Comparison of ENCODE assay signal across 1 cellular context in the genomic region with DNA sequence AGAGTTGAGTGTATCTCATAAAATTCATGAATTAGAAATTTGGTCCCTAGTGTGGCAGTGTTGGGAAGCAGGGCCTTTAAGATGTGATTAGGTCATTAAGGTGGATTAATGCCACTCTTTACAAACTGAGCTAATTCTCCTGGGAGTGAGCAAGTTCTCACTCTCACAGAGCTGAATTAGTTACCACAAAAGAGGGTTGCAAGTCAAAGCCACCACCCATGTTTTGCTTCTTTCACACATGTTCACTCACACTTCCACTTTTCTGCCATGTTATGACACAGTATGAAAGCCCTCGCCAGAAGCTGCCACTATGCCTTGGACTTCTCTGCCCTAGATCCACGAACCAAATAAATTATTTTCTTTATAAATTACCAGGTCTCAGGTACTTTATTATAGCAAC.
TF ChIP-seq lines count a peak whose summit lies in the region.

No MANE protein-coding gene starts in this region.

TF ChIP-seq in GM12878, 131 proteins besides CTCF, POLR2A, EP300 and RAD21 (continued from another document):
- TF ChIP-seq, protein P1, sequence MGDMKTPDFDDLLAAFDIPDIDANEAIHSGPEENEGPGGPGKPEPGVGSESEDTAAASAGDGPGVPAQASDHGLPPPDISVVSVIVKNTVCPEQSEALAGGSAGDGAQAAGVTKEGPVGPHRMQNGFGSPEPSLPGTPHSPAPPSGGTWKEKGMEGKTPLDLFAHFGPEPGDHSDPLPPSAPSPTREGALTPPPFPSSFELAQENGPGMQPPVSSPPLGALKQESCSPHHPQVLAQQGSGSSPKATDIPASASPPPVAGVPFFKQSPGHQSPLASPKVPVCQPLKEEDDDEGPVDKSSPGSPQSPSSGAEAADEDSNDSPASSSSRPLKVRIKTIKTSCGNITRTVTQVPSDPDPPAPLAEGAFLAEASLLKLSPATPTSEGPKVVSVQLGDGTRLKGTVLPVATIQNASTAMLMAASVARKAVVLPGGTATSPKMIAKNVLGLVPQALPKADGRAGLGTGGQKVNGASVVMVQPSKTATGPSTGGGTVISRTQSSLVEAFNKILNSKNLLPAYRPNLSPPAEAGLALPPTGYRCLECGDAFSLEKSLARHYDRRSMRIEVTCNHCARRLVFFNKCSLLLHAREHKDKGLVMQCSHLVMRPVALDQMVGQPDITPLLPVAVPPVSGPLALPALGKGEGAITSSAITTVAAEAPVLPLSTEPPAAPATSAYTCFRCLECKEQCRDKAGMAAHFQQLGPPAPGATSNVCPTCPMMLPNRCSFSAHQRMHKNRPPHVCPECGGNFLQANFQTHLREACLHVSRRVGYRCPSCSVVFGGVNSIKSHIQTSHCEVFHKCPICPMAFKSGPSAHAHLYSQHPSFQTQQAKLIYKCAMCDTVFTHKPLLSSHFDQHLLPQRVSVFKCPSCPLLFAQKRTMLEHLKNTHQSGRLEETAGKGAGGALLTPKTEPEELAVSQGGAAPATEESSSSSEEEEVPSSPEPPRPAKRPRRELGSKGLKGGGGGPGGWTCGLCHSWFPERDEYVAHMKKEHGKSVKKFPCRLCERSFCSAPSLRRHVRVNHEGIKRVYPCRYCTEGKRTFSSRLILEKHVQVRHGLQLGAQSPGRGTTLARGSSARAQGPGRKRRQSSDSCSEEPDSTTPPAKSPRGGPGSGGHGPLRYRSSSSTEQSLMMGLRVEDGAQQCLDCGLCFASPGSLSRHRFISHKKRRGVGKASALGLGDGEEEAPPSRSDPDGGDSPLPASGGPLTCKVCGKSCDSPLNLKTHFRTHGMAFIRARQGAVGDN (IDR thresholded peaks at IDR 0.05) = no peak; the same call in 1 of the 2 replicates
- peak; percentile 95 for TF ChIP-seq MEF2B (IDR thresholded peaks at IDR 0.05; ENCODE audit: partially characterized antibody, poor library complexity, severe bottlenecking)
- TF ChIP-seq RBBP5 (conservative IDR thresholded peaks at IDR 0.05) = no peak
- TF ChIP-seq IKZF2 (IDR thresholded peaks at IDR 0.05) = peak; percentile 69 to 71; a peak in 3 of 4 replicates
- TF ChIP-seq MYC (IDR thresholded peaks at IDR 0.05; ENCODE audit: insufficient read depth, insufficient read length, insufficient replicate concordance, low read length, severe bottlenecking) = no peak
- peak; percentile 45; the same call in 1 of the 2 replicates for TF ChIP-seq JUNB (IDR thresholded peaks at IDR 0.05)
- no peak for TF ChIP-seq CEBPB (IDR thresholded peaks at IDR 0.05; ENCODE audit: borderline replicate concordance in 1 of 2, low read depth in 2 of 2, low read length in 2 of 2)
- TF ChIP-seq MEF2A (IDR thresholded peaks at IDR 0.05; ENCODE audit: insufficient read depth, low read depth, low read length) = no peak
- TF ChIP-seq, protein P2, sequence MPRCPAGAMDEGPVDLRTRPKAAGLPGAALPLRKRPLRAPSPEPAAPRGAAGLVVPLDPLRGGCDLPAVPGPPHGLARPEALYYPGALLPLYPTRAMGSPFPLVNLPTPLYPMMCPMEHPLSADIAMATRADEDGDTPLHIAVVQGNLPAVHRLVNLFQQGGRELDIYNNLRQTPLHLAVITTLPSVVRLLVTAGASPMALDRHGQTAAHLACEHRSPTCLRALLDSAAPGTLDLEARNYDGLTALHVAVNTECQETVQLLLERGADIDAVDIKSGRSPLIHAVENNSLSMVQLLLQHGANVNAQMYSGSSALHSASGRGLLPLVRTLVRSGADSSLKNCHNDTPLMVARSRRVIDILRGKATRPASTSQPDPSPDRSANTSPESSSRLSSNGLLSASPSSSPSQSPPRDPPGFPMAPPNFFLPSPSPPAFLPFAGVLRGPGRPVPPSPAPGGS (IDR thresholded peaks at IDR 0.05; ENCODE audit: borderline replicate concordance, insufficient read depth, low read depth, low read length, poor library complexity, severe bottlenecking) = no peak
- TF ChIP-seq SIX5 (IDR thresholded peaks at IDR 0.05; ENCODE audit: low read depth, low read length, severe bottlenecking) = no peak
- peak; percentile 83 for TF ChIP-seq ATF7 (IDR thresholded peaks at IDR 0.05; ENCODE audit: low read depth)
- no peak for TF ChIP-seq CBX5 (IDR thresholded peaks at IDR 0.05; ENCODE audit: low read depth)
- TF ChIP-seq, protein P3, sequence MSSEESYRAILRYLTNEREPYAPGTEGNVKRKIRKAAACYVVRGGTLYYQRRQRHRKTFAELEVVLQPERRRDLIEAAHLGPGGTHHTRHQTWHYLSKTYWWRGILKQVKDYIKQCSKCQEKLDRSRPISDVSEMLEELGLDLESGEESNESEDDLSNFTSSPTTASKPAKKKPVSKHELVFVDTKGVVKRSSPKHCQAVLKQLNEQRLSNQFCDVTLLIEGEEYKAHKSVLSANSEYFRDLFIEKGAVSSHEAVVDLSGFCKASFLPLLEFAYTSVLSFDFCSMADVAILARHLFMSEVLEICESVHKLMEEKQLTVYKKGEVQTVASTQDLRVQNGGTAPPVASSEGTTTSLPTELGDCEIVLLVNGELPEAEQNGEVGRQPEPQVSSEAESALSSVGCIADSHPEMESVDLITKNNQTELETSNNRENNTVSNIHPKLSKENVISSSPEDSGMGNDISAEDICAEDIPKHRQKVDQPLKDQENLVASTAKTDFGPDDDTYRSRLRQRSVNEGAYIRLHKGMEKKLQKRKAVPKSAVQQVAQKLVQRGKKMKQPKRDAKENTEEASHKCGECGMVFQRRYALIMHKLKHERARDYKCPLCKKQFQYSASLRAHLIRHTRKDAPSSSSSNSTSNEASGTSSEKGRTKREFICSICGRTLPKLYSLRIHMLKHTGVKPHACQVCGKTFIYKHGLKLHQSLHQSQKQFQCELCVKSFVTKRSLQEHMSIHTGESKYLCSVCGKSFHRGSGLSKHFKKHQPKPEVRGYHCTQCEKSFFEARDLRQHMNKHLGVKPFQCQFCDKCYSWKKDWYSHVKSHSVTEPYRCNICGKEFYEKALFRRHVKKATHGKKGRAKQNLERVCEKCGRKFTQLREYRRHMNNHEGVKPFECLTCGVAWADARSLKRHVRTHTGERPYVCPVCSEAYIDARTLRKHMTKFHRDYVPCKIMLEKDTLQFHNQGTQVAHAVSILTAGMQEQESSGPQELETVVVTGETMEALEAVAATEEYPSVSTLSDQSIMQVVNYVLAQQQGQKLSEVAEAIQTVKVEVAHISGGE (CRISPR knock-in tag; IDR thresholded peaks at IDR 0.05) = no peak
- TF ChIP-seq ZNF217 (IDR thresholded peaks at IDR 0.05) = no peak
- TF ChIP-seq CREB1 (IDR thresholded peaks at IDR 0.05; ENCODE audit: low read depth) = no peak
- TF ChIP-seq EED (IDR thresholded peaks at IDR 0.05; ENCODE audit: low read depth) = 0 out of 2 replicates have a peak, but pooled peaks have one; percentile 19
- TF ChIP-seq ETV6 (conservative IDR thresholded peaks at IDR 0.05 in 1 of 2, IDR thresholded peaks at IDR 0.05 in 1 of 2; ENCODE audit: borderline replicate concordance in 1 of 2, low read depth in 1 of 2) = no peak
- no peak for TF ChIP-seq RELA (IDR thresholded peaks at IDR 0.05; ENCODE audit: borderline replicate concordance, partially characterized antibody)
- no peak for TF ChIP-seq ZNF24 (IDR thresholded peaks at IDR 0.05)
- no peak for TF ChIP-seq HCFC1 (IDR thresholded peaks at IDR 0.05; ENCODE audit: low read length)
- TF ChIP-seq, protein P4, sequence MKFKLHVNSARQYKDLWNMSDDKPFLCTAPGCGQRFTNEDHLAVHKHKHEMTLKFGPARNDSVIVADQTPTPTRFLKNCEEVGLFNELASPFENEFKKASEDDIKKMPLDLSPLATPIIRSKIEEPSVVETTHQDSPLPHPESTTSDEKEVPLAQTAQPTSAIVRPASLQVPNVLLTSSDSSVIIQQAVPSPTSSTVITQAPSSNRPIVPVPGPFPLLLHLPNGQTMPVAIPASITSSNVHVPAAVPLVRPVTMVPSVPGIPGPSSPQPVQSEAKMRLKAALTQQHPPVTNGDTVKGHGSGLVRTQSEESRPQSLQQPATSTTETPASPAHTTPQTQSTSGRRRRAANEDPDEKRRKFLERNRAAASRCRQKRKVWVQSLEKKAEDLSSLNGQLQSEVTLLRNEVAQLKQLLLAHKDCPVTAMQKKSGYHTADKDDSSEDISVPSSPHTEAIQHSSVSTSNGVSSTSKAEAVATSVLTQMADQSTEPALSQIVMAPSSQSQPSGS (IDR thresholded peaks at IDR 0.05; ENCODE audit: low read length) = 0 out of 2 replicates have a peak, but pooled peaks have one; percentile 24
- no peak for TF ChIP-seq YY1 (IDR thresholded peaks at IDR 0.05; ENCODE audit: low read depth, low read length)
- TF ChIP-seq SMAD1 (IDR thresholded peaks at IDR 0.05; ENCODE audit: low read depth, partially characterized antibody) = no peak
- no peak for TF ChIP-seq HDAC2 (IDR thresholded peaks at IDR 0.05)
- no peak for TF ChIP-seq ZSCAN29 (IDR thresholded peaks at IDR 0.05)
- no peak for TF ChIP-seq SMC3 (IDR thresholded peaks at IDR 0.05; ENCODE audit: borderline replicate concordance, low read length)
- TF ChIP-seq RFX5 (IDR thresholded peaks at IDR 0.05; ENCODE audit: low read depth, low read length) = no peak
- TF ChIP-seq, protein P5, sequence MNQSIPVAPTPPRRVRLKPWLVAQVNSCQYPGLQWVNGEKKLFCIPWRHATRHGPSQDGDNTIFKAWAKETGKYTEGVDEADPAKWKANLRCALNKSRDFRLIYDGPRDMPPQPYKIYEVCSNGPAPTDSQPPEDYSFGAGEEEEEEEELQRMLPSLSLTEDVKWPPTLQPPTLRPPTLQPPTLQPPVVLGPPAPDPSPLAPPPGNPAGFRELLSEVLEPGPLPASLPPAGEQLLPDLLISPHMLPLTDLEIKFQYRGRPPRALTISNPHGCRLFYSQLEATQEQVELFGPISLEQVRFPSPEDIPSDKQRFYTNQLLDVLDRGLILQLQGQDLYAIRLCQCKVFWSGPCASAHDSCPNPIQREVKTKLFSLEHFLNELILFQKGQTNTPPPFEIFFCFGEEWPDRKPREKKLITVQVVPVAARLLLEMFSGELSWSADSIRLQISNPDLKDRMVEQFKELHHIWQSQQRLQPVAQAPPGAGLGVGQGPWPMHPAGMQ (IDR thresholded peaks at IDR 0.05; ENCODE audit: borderline replicate concordance) = no peak
- TF ChIP-seq BRCA1 (IDR thresholded peaks at IDR 0.05; ENCODE audit: low read depth, low read length) = no peak
- TF ChIP-seq BMI1 (IDR thresholded peaks at IDR 0.05; ENCODE audit: borderline replicate concordance) = peak; percentile 33; the same call in 1 of the 2 replicates
- 0 out of 2 replicates have a peak, but pooled peaks have one; percentile 56 for TF ChIP-seq GATAD2B (conservative IDR thresholded peaks at IDR 0.05; ENCODE audit: low read depth)
- TF ChIP-seq STAT3 (IDR thresholded peaks at IDR 0.05; ENCODE audit: low read depth, low read length) = no peak
- TF ChIP-seq NR2F1 (conservative IDR thresholded peaks at IDR 0.05) = no peak
- TF ChIP-seq NFIC (IDR thresholded peaks at IDR 0.05; ENCODE audit: low read depth, low read length) = no peak
- TF ChIP-seq, protein P6, sequence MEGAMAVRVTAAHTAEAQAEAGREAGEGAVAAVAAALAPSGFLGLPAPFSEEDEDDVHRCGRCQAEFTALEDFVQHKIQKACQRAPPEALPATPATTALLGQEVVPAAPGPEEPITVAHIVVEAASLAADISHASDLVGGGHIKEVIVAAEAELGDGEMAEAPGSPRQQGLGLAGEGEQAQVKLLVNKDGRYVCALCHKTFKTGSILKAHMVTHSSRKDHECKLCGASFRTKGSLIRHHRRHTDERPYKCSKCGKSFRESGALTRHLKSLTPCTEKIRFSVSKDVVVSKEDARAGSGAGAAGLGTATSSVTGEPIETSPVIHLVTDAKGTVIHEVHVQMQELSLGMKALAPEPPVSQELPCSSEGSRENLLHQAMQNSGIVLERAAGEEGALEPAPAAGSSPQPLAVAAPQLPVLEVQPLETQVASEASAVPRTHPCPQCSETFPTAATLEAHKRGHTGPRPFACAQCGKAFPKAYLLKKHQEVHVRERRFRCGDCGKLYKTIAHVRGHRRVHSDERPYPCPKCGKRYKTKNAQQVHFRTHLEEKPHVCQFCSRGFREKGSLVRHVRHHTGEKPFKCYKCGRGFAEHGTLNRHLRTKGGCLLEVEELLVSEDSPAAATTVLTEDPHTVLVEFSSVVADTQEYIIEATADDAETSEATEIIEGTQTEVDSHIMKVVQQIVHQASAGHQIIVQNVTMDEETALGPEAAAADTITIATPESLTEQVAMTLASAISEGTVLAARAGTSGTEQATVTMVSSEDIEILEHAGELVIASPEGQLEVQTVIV (IDR thresholded peaks at IDR 0.05; ENCODE audit: borderline replicate concordance, partially characterized antibody) = no peak
- TF ChIP-seq ESRRA (IDR thresholded peaks at IDR 0.05; ENCODE audit: low read length) = no peak
- TF ChIP-seq, protein P7, sequence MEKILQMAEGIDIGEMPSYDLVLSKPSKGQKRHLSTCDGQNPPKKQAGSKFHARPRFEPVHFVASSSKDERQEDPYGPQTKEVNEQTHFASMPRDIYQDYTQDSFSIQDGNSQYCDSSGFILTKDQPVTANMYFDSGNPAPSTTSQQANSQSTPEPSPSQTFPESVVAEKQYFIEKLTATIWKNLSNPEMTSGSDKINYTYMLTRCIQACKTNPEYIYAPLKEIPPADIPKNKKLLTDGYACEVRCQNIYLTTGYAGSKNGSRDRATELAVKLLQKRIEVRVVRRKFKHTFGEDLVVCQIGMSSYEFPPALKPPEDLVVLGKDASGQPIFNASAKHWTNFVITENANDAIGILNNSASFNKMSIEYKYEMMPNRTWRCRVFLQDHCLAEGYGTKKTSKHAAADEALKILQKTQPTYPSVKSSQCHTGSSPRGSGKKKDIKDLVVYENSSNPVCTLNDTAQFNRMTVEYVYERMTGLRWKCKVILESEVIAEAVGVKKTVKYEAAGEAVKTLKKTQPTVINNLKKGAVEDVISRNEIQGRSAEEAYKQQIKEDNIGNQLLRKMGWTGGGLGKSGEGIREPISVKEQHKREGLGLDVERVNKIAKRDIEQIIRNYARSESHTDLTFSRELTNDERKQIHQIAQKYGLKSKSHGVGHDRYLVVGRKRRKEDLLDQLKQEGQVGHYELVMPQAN (conservative IDR thresholded peaks at IDR 0.05) = no peak
- no peak for TF ChIP-seq RCOR1 (conservative IDR thresholded peaks at IDR 0.05; ENCODE audit: low read depth, low read length)
- TF ChIP-seq GABPA (IDR thresholded peaks at IDR 0.05; ENCODE audit: low read depth) = no peak
